Comparison of ENCODE assay signal across 8 cellular contexts in the genomic region with DNA sequence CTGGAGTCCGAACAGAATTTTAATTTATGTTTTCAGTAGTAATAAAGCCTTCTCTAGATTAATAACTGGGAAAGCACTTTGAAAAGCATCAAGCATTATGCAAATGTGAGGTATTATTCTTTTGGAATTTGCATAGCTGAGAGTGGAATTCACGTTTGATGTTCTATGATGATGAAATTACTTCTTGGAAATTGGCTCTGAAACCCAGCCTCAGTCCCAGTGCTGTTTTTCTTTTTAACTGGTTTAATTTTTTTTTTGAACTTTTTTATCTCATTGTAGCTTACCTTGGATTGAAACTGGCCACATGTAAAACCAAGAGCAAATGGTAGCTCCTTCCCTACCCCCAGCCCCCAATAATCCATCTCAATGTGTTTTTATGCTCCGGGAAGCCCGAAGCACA. TPM values are rescaled to one million over a fixed set of nuclear protein-coding genes. Genes with fewer than 3 reads are reported as not detected.
DNase-seq lines count a peak whose midpoint lies in the region; ATAC-seq and TF ChIP-seq lines count a peak whose summit lies in the region.
"Had no signal": no experiment of that assay in that cellular context is flagged by ENCODE, and none has a peak within 500 bp of the region (broad histone marks: within the 10 kb centered on the region; RNA-seq: fewer than 3 reads in every experiment).

No MANE protein-coding gene starts in this region.

- H3K14ac ChIP-seq in IMR-90 (replicated peaks; ENCODE audit: low read depth, low read length): peak overlapping the region; percentile 41; the same call in 1 of the 2 replicates
- no peak overlapping the region for H3K14ac ChIP-seq in H9 (ENCODE audit: insufficient read depth, low read length)

- CTCF ChIA-PET in CD8-positive, alpha-beta memory T cell (lab: Charles Lee): interaction anchor here (1.2 kb wide), 1 partner anchor 185 kb away, joined by 4 read pairs; no protein-coding TSS in a partner anchor
- CTCF ChIA-PET in IMR-90 (lab: Yijun Ruan, JAX): interaction anchor here (0.6 to 1.2 kb wide), 4 partner anchors 16 to 185 kb away, joined by 3 to 4 read pairs (median 4); no protein-coding TSS in a partner anchor

- H3K4me2 ChIP-seq in IMR-90 (ENCODE audit: low read depth, low read length) (peak overlapping the region; percentile 62), H9 (ENCODE audit: insufficient read depth, insufficient read length, low read length) (no peak overlapping the region)

- peaks cover 14% of the 10 kb centered on the region for H3K4me1 ChIP-seq in CD8-positive, alpha-beta memory T cell (ENCODE audit: insufficient read depth, low read length)
- H3K4me1 ChIP-seq in IMR-90 (ENCODE audit: control insufficient read depth, insufficient read depth, low read length) (peaks cover 28% of the 10 kb centered on the region), prostate gland (replicated peaks) (peaks cover 4% of the 10 kb centered on the region), H9 (ENCODE audit: insufficient read depth, low read length) (no peaks in the 10 kb centered on the region), gastroesophageal sphincter (no peaks in the 10 kb centered on the region)

- no peaks in the 10 kb centered on the region for H3K36me3 ChIP-seq in CD8-positive, alpha-beta memory T cell (ENCODE audit: insufficient read depth, low read length)
- H3K36me3 ChIP-seq in IMR-90 (ENCODE audit: control insufficient read depth, insufficient read depth, low read length) (no peaks in the 10 kb centered on the region), prostate gland (no peaks in the 10 kb centered on the region), gastroesophageal sphincter (no peaks in the 10 kb centered on the region)

- peaks cover 6 to 25% of the 10 kb centered on the region in 2 donors for H3K27me3 Mint-ChIP-seq in CD8-positive, alpha-beta memory T cell
- H3K27me3 Mint-ChIP-seq in H9 (ENCODE audit: low read depth): peaks cover 7% of the 10 kb centered on the region

- no peaks in the 10 kb centered on the region for H3K9me3 ChIP-seq in CD8-positive, alpha-beta memory T cell (ENCODE audit: low read length)
- no peaks in the 10 kb centered on the region for H3K9me3 ChIP-seq in IMR-90 (ENCODE audit: control insufficient read depth, insufficient read depth, low read length)
- no peaks in the 10 kb centered on the region for H3K9me3 ChIP-seq in prostate gland
- H3K9me3 ChIP-seq in H9 (ENCODE audit: control insufficient read depth, low read depth, low read length): no peaks in the 10 kb centered on the region
- H3K9me3 ChIP-seq in gastroesophageal sphincter: no peaks in the 10 kb centered on the region

- H3K9ac ChIP-seq in IMR-90 (ENCODE audit: low read depth, low read length) (peak overlapping the region; percentile 39), H9 (ENCODE audit: extremely low read depth, insufficient read length, low read length) (no peak overlapping the region)

- peak overlapping the region; percentile 38 to 55; a peak in 2 of 4 replicates for H4K8ac ChIP-seq in IMR-90 (ENCODE audit: low read depth in 2 of 2, low read length in 2 of 2)
- no peak overlapping the region for H4K8ac ChIP-seq in H9 (replicated peaks; ENCODE audit: insufficient read length, low read depth, low read length)

- no peaks in the 10 kb centered on the region for H3K23me2 ChIP-seq in H9 (ENCODE audit: insufficient read length, low read depth, low read length, poor library complexity, severe bottlenecking)

- H3K23ac ChIP-seq in IMR-90 (ENCODE audit: low read depth, low read length): no peak overlapping the region
- no peak overlapping the region for H3K23ac ChIP-seq in H9 (ENCODE audit: insufficient read length, low read depth, low read length)

- ATAC-seq in IMR-90 (ENCODE audit: low read depth): no peak
- no peak for ATAC-seq in gastroesophageal sphincter

- H2AFZ ChIP-seq in IMR-90 (replicated peaks; ENCODE audit: low read length, poor library complexity): no peak overlapping the region
- H2AFZ ChIP-seq in H9 (ENCODE audit: low read length): no peak overlapping the region

- H3T11ph ChIP-seq in H9 (ENCODE audit: low read length): no peak overlapping the region

- H3K56ac ChIP-seq in IMR-90 (ENCODE audit: extremely low read depth, insufficient read depth, low read length) (peak overlapping the region; percentile 30; the same call in 1 of the 2 replicates), H9 (ENCODE audit: insufficient read length, low read depth, low read length) (no peak overlapping the region)

- peaks cover 7 to 27% (median 13%) of the 10 kb centered on the region in 3 donors for H3K4me1 Mint-ChIP-seq in CD8-positive, alpha-beta memory T cell
- peaks cover 7% of the 10 kb centered on the region in 2 experiments for H3K4me1 Mint-ChIP-seq in H9

- H4K20me1 ChIP-seq in IMR-90 (ENCODE audit: insufficient read depth, low read length): no peaks in the 10 kb centered on the region
- no peaks in the 10 kb centered on the region for H4K20me1 ChIP-seq in H9 (ENCODE audit: control insufficient read depth, insufficient read depth, insufficient read length)

- no peaks in the 10 kb centered on the region for H3K27me3 ChIP-seq in CD8-positive, alpha-beta memory T cell (ENCODE audit: insufficient read depth, low read length, poor library complexity, severe bottlenecking)
- H3K27me3 ChIP-seq in IMR-90 (ENCODE audit: control insufficient read depth, insufficient read depth, low read length) (no peaks in the 10 kb centered on the region), prostate gland (replicated peaks; ENCODE audit: insufficient read depth) (no peaks in the 10 kb centered on the region), H9 (ENCODE audit: insufficient read depth, low read length) (no peaks in the 10 kb centered on the region), gastroesophageal sphincter (no peaks in the 10 kb centered on the region)

- TF ChIP-seq RAD21 in IMR-90 (IDR thresholded peaks at IDR 0.05; ENCODE audit: low read length): no peak

- intact Hi-C loops in IMR-90 (cut with micrococcal nuclease): no loop called here
- intact Hi-C loops in prostate gland (cut with DNase I): no loop called here

- peaks cover 9% of the 10 kb centered on the region for H3K9me1 ChIP-seq in IMR-90 (ENCODE audit: insufficient read depth, low read length)

- no peak for TF ChIP-seq CTCF in IMR-90 (conservative IDR thresholded peaks at IDR 0.05; ENCODE audit: low read depth, low read length)
- TF ChIP-seq CTCF in epithelial cell of proximal tubule (conservative IDR thresholded peaks at IDR 0.05; ENCODE audit: low read depth, low read length): no peak
- no peak for TF ChIP-seq CTCF in prostate gland (IDR thresholded peaks at IDR 0.05)
- no peak for TF ChIP-seq CTCF in H9 (conservative IDR thresholded peaks at IDR 0.05)
- no peak for TF ChIP-seq CTCF in gastroesophageal sphincter (IDR thresholded peaks at IDR 0.05)

- H4K91ac ChIP-seq in IMR-90 (ENCODE audit: insufficient read depth, low read depth, low read length): 0 out of 2 replicates have a peak overlapping the region, but pooled peaks have one; percentile 42
- H4K91ac ChIP-seq in H9 (ENCODE audit: insufficient read length, low read depth, low read length): no peak overlapping the region

- H3K4ac ChIP-seq in IMR-90 (ENCODE audit: low read depth, low read length) (peak overlapping the region; percentile 73), H9 (ENCODE audit: low read depth, low read length) (no peak overlapping the region)

- no peak overlapping the region for H3K27ac ChIP-seq in CD8-positive, alpha-beta memory T cell (ENCODE audit: low read depth, low read length)
- H3K27ac ChIP-seq in IMR-90 (ENCODE audit: insufficient read depth, low read length): peak overlapping the region; percentile 82; the same call in 1 of the 2 replicates
- H3K27ac ChIP-seq in prostate gland: no peak overlapping the region
- H3K27ac ChIP-seq in H9 (ENCODE audit: insufficient read length, low read depth, low read length): no peak overlapping the region
- H3K27ac ChIP-seq in gastroesophageal sphincter: no peak overlapping the region

- H3K36me3 Mint-ChIP-seq in CD8-positive, alpha-beta memory T cell: peaks cover 0 to 19% (median 1%) of the 10 kb centered on the region in 3 donors
- peaks cover 0 to 6% (median 4%) of the 10 kb centered on the region in 3 experiments; a peak in 5 of 7 replicates for H3K36me3 Mint-ChIP-seq in H9 (ENCODE audit: insufficient read depth in 1 of 3, low read depth in 3 of 3)

- no peak overlapping the region for H2AK5ac ChIP-seq in IMR-90 (ENCODE audit: low read depth, low read length)
- no peak overlapping the region for H2AK5ac ChIP-seq in H9 (ENCODE audit: insufficient read length, low read length)

- H3K4me3 ChIP-seq in CD8-positive, alpha-beta memory T cell (ENCODE audit: low read length): no peak overlapping the region
- H3K4me3 ChIP-seq in IMR-90 (ENCODE audit: insufficient read depth, low read depth, low read length): no peak overlapping the region
- H3K4me3 ChIP-seq in epithelial cell of proximal tubule (ENCODE audit: low read depth, low read length): peak overlapping the region; percentile 9
- H3K4me3 ChIP-seq in prostate gland: peak overlapping the region; percentile 0 to 17
- H3K4me3 ChIP-seq in gastroesophageal sphincter: peak overlapping the region in 1 of 2 donors; percentile 30

- H3K18ac ChIP-seq in IMR-90 (ENCODE audit: low read depth, low read length): peak overlapping the region; percentile 95
- H3K18ac ChIP-seq in H9 (ENCODE audit: insufficient read length, low read depth, low read length): no peak overlapping the region

- no peak for TF ChIP-seq POLR2A in IMR-90 (IDR thresholded peaks at IDR 0.05; ENCODE audit: low read depth, low read length)
- TF ChIP-seq POLR2A in prostate gland (IDR thresholded peaks at IDR 0.05): no peak
- TF ChIP-seq POLR2A in gastroesophageal sphincter (IDR thresholded peaks at IDR 0.05): no peak

- TF ChIP-seq EP300 in gastroesophageal sphincter (IDR thresholded peaks at IDR 0.05): no peak

- H3K4me3 Mint-ChIP-seq in CD8-positive, alpha-beta memory T cell: peak overlapping the region in 5 of 7 donors; percentile 42 to 77 (median 66)
- no peak overlapping the region for H3K4me3 Mint-ChIP-seq in H9

- dilution Hi-C loops in IMR-90 (cut with HindIII; ENCODE audit: low sequenced_read_pairs, unreplicated experiment): no loop called here

- H3K27ac Mint-ChIP-seq in CD8-positive, alpha-beta memory T cell: peak overlapping the region in 5 of 8 donors; percentile 13 to 79 (median 72)
- H3K27ac Mint-ChIP-seq in H9: no peak overlapping the region

- DNase-seq in CD8-positive, alpha-beta memory T cell: no peak
- DNase-seq in IMR-90 (no peak), epithelial cell of proximal tubule (ENCODE audit: low read depth) (no peak), prostate gland (ENCODE audit: low spot score) (no peak), H9 (no peak), H4 (ENCODE audit: low spot score) (no peak)
- DNase-seq: NCI-H187 treated with DMSO at 0.1 percent for 48 hours had no signal

- in situ Hi-C loops in IMR-90 (cut with MboI; ENCODE audit: low sequenced_read_pairs): no loop called here

- H3K79me1 ChIP-seq in IMR-90 (ENCODE audit: low read depth in 1 of 2, low read length in 2 of 2) (peaks cover 0 to 11% of the 10 kb centered on the region in 2 experiments; a peak in 2 of 4 replicates), H9 (ENCODE audit: insufficient read depth, low read depth, low read length, poor library complexity, severe bottlenecking) (no peaks in the 10 kb centered on the region)

- WGBS in IMR-90 (ENCODE audit: extremely low coverage in 2 of 2, insufficient read length in 1 of 2), 2 experiments: no CpG with 5 or more reads among the region's 4 CpGs
- 76% methylated on average over 4 of the region's 4 CpGs for WGBS in prostate gland
- no CpG with 5 or more reads among the region's 4 CpGs for WGBS in H9 (ENCODE audit: extremely low coverage, insufficient read length, low lambda C conversion rate)
- 70 to 71% methylated on average over 4 of the region's 4 CpGs for WGBS in gastroesophageal sphincter (ENCODE audit: low coverage in 1 of 2), 2 donors

- H2BK5ac ChIP-seq in IMR-90 (ENCODE audit: low read depth, low read length, poor library complexity, severe bottlenecking): peak overlapping the region; percentile 72
- no peak overlapping the region for H2BK5ac ChIP-seq in H9 (ENCODE audit: insufficient read length, low read length)

- peaks cover 0 to 7% (median 3%) of the 10 kb centered on the region in 5 donors for H3K9me3 Mint-ChIP-seq in CD8-positive, alpha-beta memory T cell
- peaks cover 15 to 17% of the 10 kb centered on the region in 2 experiments; a peak in 4 of 5 replicates for H3K9me3 Mint-ChIP-seq in H9

- no peak overlapping the region for H2BK15ac ChIP-seq in IMR-90 (ENCODE audit: low read depth, low read length)
- no peak overlapping the region for H2BK15ac ChIP-seq in H9 (ENCODE audit: low read depth, low read length)

- H2BK12ac ChIP-seq in H9 (ENCODE audit: insufficient read length, low read depth, low read length): no peak overlapping the region

- POLR2A ChIA-PET in CD8-positive, alpha-beta memory T cell (lab: Charles Lee): no interaction called here
- POLR2A ChIA-PET in IMR-90 (lab: Charles Lee; ENCODE audit: unreplicated experiment): no interaction called here

- H2AK9ac ChIP-seq in IMR-90 (replicated peaks; ENCODE audit: low read depth, low read length, poor library complexity): no peak overlapping the region

- peak overlapping the region; percentile 95 for H2BK120ac ChIP-seq in IMR-90 (ENCODE audit: low read depth, low read length)
- no peak overlapping the region for H2BK120ac ChIP-seq in H9 (ENCODE audit: low read depth, low read length, poor library complexity, severe bottlenecking)

- BruUV-seq in IMR-90 (replicated peaks; lab: Mats Ljungman, UMichigan): no TSS peak

- H2BK20ac ChIP-seq in IMR-90 (ENCODE audit: low read depth, low read length) (peak overlapping the region; percentile 82; the same call in 1 of the 2 replicates), H9 (ENCODE audit: low read depth, low read length, poor library complexity, severe bottlenecking) (no peak overlapping the region)

- no peaks in the 10 kb centered on the region for H3K79me2 ChIP-seq in H9 (ENCODE audit: insufficient read depth, low read length)

- peak overlapping the region; percentile 71 for H4K5ac ChIP-seq in IMR-90 (ENCODE audit: low read depth, low read length)
- H4K5ac ChIP-seq in H9 (ENCODE audit: insufficient read length, low read depth, low read length): no peak overlapping the region

RNA-seq across cellular contexts. Expression of a gene that starts 1.2 kb away (rescaled TPM):
- total RNA-seq in CD8-positive, alpha-beta memory T cell: 1 to 10 TPM; 1.7 to 2.1 TPM
- 2.9 TPM for polyA plus RNA-seq in CD8-positive, alpha-beta memory T cell
- total RNA-seq in IMR-90 (2012; rRNA removed) (5.3 and 5.9 TPM in 2 replicates), epithelial cell of proximal tubule (11.1 and 20.0 TPM in 2 replicates), prostate gland (10 to 100 TPM; 19.3 to 44.1 TPM), H9 (2021) (0.39 and 1.4 TPM in 2 replicates), gastroesophageal sphincter (10 to 100 TPM in 2 of 4 donors, 1 to 10 TPM in 2; 6.2 to 23.0 (median 11.8) TPM)
- 10.0 and 10.8 TPM in 2 replicates for polyA plus RNA-seq in IMR-90 (2012; rRNA removed)
- 9.9 and 18.5 TPM in 2 replicates for polyA plus RNA-seq in IMR-90 (2012; cell fraction: cytosol; rRNA removed)
- 5.7 and 23.0 TPM in 2 replicates for polyA plus RNA-seq in IMR-90 (2012; cell fraction: nucleus; rRNA removed; ENCODE audit: low replicate concordance)
- 14.5 and 16.8 TPM in 2 replicates for total RNA-seq in H4 (2014; rRNA removed; shearing (Covaris generic))

RNA-seq across cellular contexts. Expression of a gene that starts 52.5 kb away (rescaled TPM):
- total RNA-seq in CD8-positive, alpha-beta memory T cell: 10 to 100 TPM; 21.2 to 22.7 TPM
- 1.7 TPM for polyA plus RNA-seq in CD8-positive, alpha-beta memory T cell
- total RNA-seq in IMR-90 (2012; rRNA removed) (21.7 and 22.0 TPM in 2 replicates), epithelial cell of proximal tubule (45.1 and 46.4 TPM in 2 replicates), prostate gland (10 to 100 TPM; 54.4 to 72.7 TPM), H9 (2021) (19.0 and 21.9 TPM in 2 replicates), gastroesophageal sphincter (10 to 100 TPM; 17.9 to 35.9 (median 22.4) TPM)
- 27.1 and 31.7 TPM in 2 replicates for polyA plus RNA-seq in IMR-90 (2012; rRNA removed)
- polyA plus RNA-seq in IMR-90 (2012; cell fraction: cytosol; rRNA removed): 9.3 and 22.5 TPM in 2 replicates
- 36.1 and 45.4 TPM in 2 replicates for polyA plus RNA-seq in IMR-90 (2012; cell fraction: nucleus; rRNA removed; ENCODE audit: low replicate concordance)
- 12.5 and 15.4 TPM in 2 replicates for total RNA-seq in H4 (2014; rRNA removed; shearing (Covaris generic))

Comparison
In these comparisons a context has a peak if more than half of its experiments do, and no peak if none do; other contexts are left out.
1. H3K4me3 ChIP-seq: peak in epithelial cell of proximal tubule (single experiment) and prostate gland (2 of 2); none in CD8-positive, alpha-beta memory T cell (single experiment) and IMR-90 (single experiment).
2. H3K27ac Mint-ChIP-seq: peak in CD8-positive, alpha-beta memory T cell (5 of 8); none in H9 (0 of 3).
3. H3K4me3 Mint-ChIP-seq: peak in CD8-positive, alpha-beta memory T cell (5 of 7); none in H9 (0 of 2).